Comparison of ENCODE assay signal across 16 cellular contexts in the genomic region with DNA sequence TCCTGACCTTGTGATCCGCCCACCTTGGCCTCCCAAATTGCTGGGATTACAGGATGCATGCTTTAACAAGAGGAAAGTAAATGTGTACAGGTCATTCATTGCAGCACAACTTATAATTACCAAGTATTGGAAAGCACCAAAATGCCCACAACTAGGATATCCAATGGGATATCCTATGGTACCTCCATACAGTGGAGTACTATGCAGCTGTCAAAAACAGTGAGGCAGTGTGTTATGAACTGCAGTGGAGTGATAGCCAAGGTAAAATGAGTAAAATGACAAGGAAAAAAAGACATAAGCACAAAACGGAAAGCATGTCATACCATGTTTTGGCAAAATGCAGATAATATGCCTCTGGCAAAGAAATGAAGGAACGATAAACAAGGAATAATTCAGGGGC.
"Had no signal": no experiment of that assay in that cellular context is flagged by ENCODE, and none has a peak within 500 bp of the region (broad histone marks: within the 10 kb centered on the region; RNA-seq: fewer than 3 reads in every experiment).

No MANE protein-coding gene starts in this region.

- H3K9me3 ChIP-seq: colonic mucosa had no signal

- H3K36me3 ChIP-seq: colonic mucosa, neural progenitor cell had no signal

- DNase-seq: activated CD8-positive, alpha-beta memory T cell treated with anti-CD3 and anti-CD28 coated beads, Interleukin-2, amount 50 U/mL, for 4 hours; activated CD8-positive, alpha-beta T cell treated with anti-CD3 and anti-CD28 coated beads for 36 hours; activated T-cell treated with anti-CD3 and anti-CD28 coated beads, Interleukin-2, amount 50 U/mL, for 72 hours; aorta; caudate nucleus; colonic mucosa; effector CD4-positive, alpha-beta T cell; hypothalamus; substantia nigra; T-helper 2 cell; trophoblast cell had no signal

- H3K36me3 Mint-ChIP-seq: mesothelial cell of epicardium; neural progenitor cell; stimulated activated memory B cell treated with anti-CD40 and anti-IgM and Interleukin-4, amounts not matched to agents 10 μg/mL and 1 μg/mL and 100 μg/mL, for 72 hours had no signal

- H3K4me3 Mint-ChIP-seq: activated CD8-positive, alpha-beta T cell treated with anti-CD3 and anti-CD28 coated beads for 36 hours; activated T-cell treated with anti-CD3 and anti-CD28 coated beads, Interleukin-2, amount 50 U/mL, for 72 hours; mesothelial cell of epicardium; neural progenitor cell; stimulated activated memory B cell treated with anti-CD40 and anti-IgM and Interleukin-4, amounts not matched to agents 10 μg/mL and 1 μg/mL and 100 μg/mL, for 72 hours had no signal

- H3K4me3 ChIP-seq: colonic mucosa, neural progenitor cell, skin epidermis had no signal

- H3K27me3 ChIP-seq: colonic mucosa, neural progenitor cell had no signal

- H3K9me3 Mint-ChIP-seq: mesothelial cell of epicardium had no signal

- H3K27ac ChIP-seq: neural progenitor cell had no signal

- ATAC-seq: activated CD4-positive, CD25-positive, alpha-beta regulatory T cell treated with anti-CD3 and anti-CD28 coated beads, Interleukin-2, amount 50 U/mL, for 24 hours; activated CD8-positive, alpha-beta T cell treated with anti-CD3 and anti-CD28 coated beads for 36 hours; activated T-cell treated with anti-CD3 and anti-CD28 coated beads, Interleukin-2, amount 50 U/mL, for 72 hours; stimulated activated memory B cell treated with anti-CD40 and anti-IgM and Interleukin-4, amounts not matched to agents 10 μg/mL and 1 μg/mL and 100 μg/mL, for 72 hours had no signal

- H3K27ac Mint-ChIP-seq: activated CD8-positive, alpha-beta T cell treated with anti-CD3 and anti-CD28 coated beads for 36 hours; activated T-cell treated with anti-CD3 and anti-CD28 coated beads, Interleukin-2, amount 50 U/mL, for 72 hours; mesothelial cell of epicardium; neural progenitor cell; stimulated activated memory B cell treated with anti-CD40 and anti-IgM and Interleukin-4, amounts not matched to agents 10 μg/mL and 1 μg/mL and 100 μg/mL, for 72 hours had no signal
